ENCODE assay signal across 8 cellular contexts in genomic region chr11:69636870-69637600, GRCh38. TPM values are rescaled to one million over a fixed set of nuclear protein-coding genes. Genes with fewer than 3 reads are reported as not detected.
DNase-seq lines count a peak whose midpoint lies in the region; ATAC-seq and TF ChIP-seq lines count a peak whose summit lies in the region.

No MANE protein-coding gene starts in this region.

- H3K4me3 ChIP-seq in GM23248 (peak overlapping the region; percentile 85), astrocyte of the cerebellum (ENCODE audit: low read depth, low read length) (peak overlapping the region; percentile 24), iPS-18a (ENCODE audit: low read length) (peak overlapping the region; percentile 74), skeletal muscle cell (ENCODE audit: low read depth, low read length) (peak overlapping the region; percentile 36)

- H4K20me1 ChIP-seq in GM23248 (ENCODE audit: insufficient read depth) = no peaks in the 10 kb centered on the region

- peak overlapping the region; percentile 100 for H3K4me2 ChIP-seq in GM23248 (ENCODE audit: unreplicated experiment)

- DNase-seq in GM23248 (peak; percentile 30), astrocyte of the cerebellum (ENCODE audit: low read depth) (no peak), skeletal muscle cell (ENCODE audit: low read depth) (no peak), NCI-H524 treated with DMSO at 0.1 percent for 48 hours (lab: John Stamatoyannopoulos, UW) (no peak), RWPE1 (ENCODE audit: low spot score) (no peak)

- TF ChIP-seq CTCF in astrocyte of the cerebellum (IDR thresholded peaks at IDR 0.05; ENCODE audit: low read depth, low read length, missing control alignments) = no peak
- TF ChIP-seq CTCF in RWPE1 (conservative IDR thresholded peaks at IDR 0.05; ENCODE audit: low read depth) = no peak

- no peaks in the 10 kb centered on the region for H3K9me2 ChIP-seq in GM23248 (ENCODE audit: insufficient read depth)

- peaks cover 25% of the 10 kb centered on the region for H3K79me2 ChIP-seq in GM23248 (ENCODE audit: insufficient read depth)

- H3K9me3 ChIP-seq in GM23248 (ENCODE audit: low read depth) (no peaks in the 10 kb centered on the region), iPS-18a (ENCODE audit: control insufficient read depth, low read depth, low read length) (no peaks in the 10 kb centered on the region)

- peak overlapping the region; percentile 95 for H2AFZ ChIP-seq in GM23248

- CTCF ChIA-PET in RWPE1 (lab: Yijun Ruan, JAX) = no interaction called here

- peaks cover 12% of the 10 kb centered on the region; the same call in 1 of the 2 replicates for H3F3A ChIP-seq in GM23248 (ENCODE audit: insufficient read depth)

- WGBS in GM23248 (ENCODE audit: low coverage in 1 of 2, low lambda C conversion rate in 2 of 2, missing lambda C conversion rate in 2 of 2), 2 experiments = 10 to 13% methylated on average over 39 to 55 of the region's 61 CpGs

- ATAC-seq in HG02678 (IDR thresholded peaks at IDR 0.05; ENCODE audit: unreplicated experiment) = no peak
- ATAC-seq in GM19328 (IDR thresholded peaks at IDR 0.05; ENCODE audit: unreplicated experiment) = no peak

- in situ Hi-C loops in GM23248 (cut with MboI) = loop anchor here (10.0 kb wide), 1 partner anchor 342 kb away; the partner anchor contains the start of gene MYEOV
- in situ Hi-C loops in astrocyte of the cerebellum (cut with HindIII; ENCODE audit: low sequenced_read_pairs) = no loop called here

- H3K4me1 ChIP-seq in GM23248 (ENCODE audit: insufficient read depth) = 0 out of 2 replicates have a peak, but pooled peaks cover 11% of the 10 kb centered on the region
- H3K4me1 ChIP-seq in iPS-18a (ENCODE audit: control insufficient read depth, low read depth, low read length) = peaks cover 14% of the 10 kb centered on the region

- peak overlapping the region; percentile 97 for H3K27ac ChIP-seq in GM23248
- H3K27ac ChIP-seq in iPS-18a (ENCODE audit: low read length) = no peak overlapping the region
- H3K27ac ChIP-seq in RWPE1 = no peak overlapping the region

- peak overlapping the region; percentile 96 for H3K9ac ChIP-seq in GM23248
- peak overlapping the region; percentile 79 for H3K9ac ChIP-seq in iPS-18a (ENCODE audit: low read length)

- no peaks in the 10 kb centered on the region for H3K27me3 ChIP-seq in GM23248 (replicated peaks; ENCODE audit: insufficient read depth)
- H3K27me3 ChIP-seq in iPS-18a (ENCODE audit: control insufficient read depth, insufficient read depth, low read length) = peaks cover 41% of the 10 kb centered on the region

- POLR2A ChIA-PET in RWPE1 (lab: Yijun Ruan, JAX; ENCODE audit: low non-redundant PET) = no interaction called here

- no peaks in the 10 kb centered on the region for H3K36me3 ChIP-seq in GM23248 (ENCODE audit: low read depth)
- no peaks in the 10 kb centered on the region for H3K36me3 ChIP-seq in iPS-18a (ENCODE audit: control insufficient read depth, low read depth, low read length)

RNA-seq across cellular contexts. Expression of gene CCND1, which starts 3.9 kb away (rescaled TPM):
- total RNA-seq in GM23248 (2014; rRNA removed; shearing (Covaris generic)) = 684 and 695 TPM in 2 replicates
- 1,097 and 1,184 TPM in 2 replicates for polyA plus RNA-seq in GM23248 (2016; fragmentation: Nextera tagmentation; extraction: Ambion mirVana)

RNA-seq across cellular contexts. Expression of gene LTO1, which starts 38.1 kb away (rescaled TPM):
- 20.6 and 37.3 TPM in 2 replicates for total RNA-seq in GM23248 (2014; rRNA removed; shearing (Covaris generic))
- polyA plus RNA-seq in GM23248 (2016; fragmentation: Nextera tagmentation; extraction: Ambion mirVana) = 25.5 and 26.2 TPM in 2 replicates

Comparison
In these comparisons a context has a peak if more than half of its experiments do, and no peak if none do; other contexts are left out.
1. H3K4me3 ChIP-seq: peak in every context shown above with its lines; median percentile 85 in GM23248; 74 in iPS-18a; 36 in skeletal muscle cell; 24 in astrocyte of the cerebellum.